ENCODE assay signal across 1 cellular context in genomic region chr17:75087182-75087557, GRCh38.
A peak's percentile ranks its signal among the peaks of the same experiment; 100 is the strongest.
TF ChIP-seq lines count a peak whose summit lies in the region.

No MANE protein-coding gene starts in this region.

TF ChIP-seq in HepG2, 621 proteins besides CTCF, POLR2A, EP300 and RAD21 (continued from another document):
- TF ChIP-seq ARID4A (CRISPR knock-in tag; IDR thresholded peaks at IDR 0.05; ENCODE audit: borderline replicate concordance) (peak; percentile 9; the same call in 1 of the 2 replicates), ARNT2 (CRISPR knock-in tag; IDR thresholded peaks at IDR 0.05; ENCODE audit: low read depth) (no peak)
